Comparison of ENCODE assay signal across 1 cellular context in genomic region chr1:155307247-155307740, GRCh38.
TF ChIP-seq lines count a peak whose summit lies in the region.

No MANE protein-coding gene starts in this region.

TF ChIP-seq in K562, 482 proteins besides CTCF, POLR2A, EP300 and RAD21 (continued from another document and continues in another):
- TF ChIP-seq STAT6 (CRISPR knock-in tag; IDR thresholded peaks at IDR 0.05) (no peak), ELK3 (CRISPR knock-in tag; IDR thresholded peaks at IDR 0.05) (no peak), ZNF830 (CRISPR knock-in tag; IDR thresholded peaks at IDR 0.05) (peak; percentile 80; the same call in 1 of the 2 replicates), RBM22 (IDR thresholded peaks at IDR 0.05; ENCODE audit: low read depth, low read length, poor library complexity, severe bottlenecking) (no peak), ILK (tag; IDR thresholded peaks at IDR 0.05; ENCODE audit: borderline replicate concordance, low read depth) (peak; percentile 87), SMARCA5 (IDR thresholded peaks at IDR 0.05) (no peak), POLR2AphosphoS5 (IDR thresholded peaks at IDR 0.05; ENCODE audit: control insufficient read depth, insufficient read depth, low read depth, low read length) (no peak), ATF7 (IDR thresholded peaks at IDR 0.05) (no peak), ZNF143 (CRISPR knock-in tag; IDR thresholded peaks at IDR 0.05) (no peak), XRCC3 (IDR thresholded peaks at IDR 0.05) (no peak), SRSF9 (IDR thresholded peaks at IDR 0.05; ENCODE audit: borderline replicate concordance, low read depth, low read length) (no peak), RBM34 (IDR thresholded peaks at IDR 0.05; ENCODE audit: borderline replicate concordance, insufficient read depth, low read length) (no peak), SOX6 (IDR thresholded peaks at IDR 0.05) (no peak), BRD4 (IDR thresholded peaks at IDR 0.05) (no peak), DMBX1 (CRISPR knock-in tag; IDR thresholded peaks at IDR 0.05; ENCODE audit: borderline replicate concordance) (peak; percentile 99), ELF1 (tag; IDR thresholded peaks at IDR 0.05) (no peak), EHMT2 (IDR thresholded peaks at IDR 0.05) (no peak), MECOM (CRISPR knock-in tag; IDR thresholded peaks at IDR 0.05) (peak; percentile 97), HDAC1 (IDR thresholded peaks at IDR 0.05) (peak in 1 of 2 experiments; percentile 58; a peak in 1 of 4 replicates), ZNF785 (CRISPR knock-in tag; IDR thresholded peaks at IDR 0.05) (0 out of 2 replicates have a peak, but pooled peaks have one; percentile 57), ETV6 (IDR thresholded peaks at IDR 0.05; ENCODE audit: borderline replicate concordance in 1 of 2, low read depth in 2 of 2, low read length in 1 of 2) (no peak), ETV6 (CRISPR knock-in tag; IDR thresholded peaks at IDR 0.05; ENCODE audit: borderline replicate concordance) (no peak), SRSF7 (optimal IDR thresholded peaks at IDR 0.05; ENCODE audit: low read depth, low read length) (no peak), SLC30A9 (CRISPR knock-in tag; IDR thresholded peaks at IDR 0.05) (no peak), MGA (IDR thresholded peaks at IDR 0.05) (no peak), ZFP36 (IDR thresholded peaks at IDR 0.05; ENCODE audit: low read depth, low read length, partially characterized antibody) (no peak), BDP1 (IDR thresholded peaks at IDR 0.05; ENCODE audit: insufficient read depth, insufficient read length) (no peak), RAD51 (IDR thresholded peaks at IDR 0.05; ENCODE audit: borderline replicate concordance, low read depth) (no peak), ZNF280A (IDR thresholded peaks at IDR 0.05; ENCODE audit: low read depth, partially characterized antibody) (no peak), ZNF57 (CRISPR knock-in tag; IDR thresholded peaks at IDR 0.05) (peak; percentile 90), ZNF41 (CRISPR knock-in tag; conservative IDR thresholded peaks at IDR 0.05) (peak; percentile 96), ZNF239 (CRISPR knock-in tag; IDR thresholded peaks at IDR 0.05) (peak; percentile 91), MXD1 (CRISPR knock-in tag; IDR thresholded peaks at IDR 0.05; ENCODE audit: borderline replicate concordance, poor library complexity, severe bottlenecking) (peak; percentile 69), PCBP2 (IDR thresholded peaks at IDR 0.05; ENCODE audit: low read depth, low read length, poor library complexity, severe bottlenecking) (no peak), MLLT1 (IDR thresholded peaks at IDR 0.05) (no peak), IRF9 (tag; IDR thresholded peaks at IDR 0.05) (peak; percentile 94), ZC3H8 (IDR thresholded peaks at IDR 0.05) (no peak), CLOCK (CRISPR knock-in tag; IDR thresholded peaks at IDR 0.05; ENCODE audit: borderline replicate concordance) (peak; percentile 67; the same call in 1 of the 2 replicates), MTA1 (IDR thresholded peaks at IDR 0.05; ENCODE audit: borderline replicate concordance) (peak; percentile 52), ZNF232 (CRISPR knock-in tag; IDR thresholded peaks at IDR 0.05) (no peak)
